In genomic region chr1:167328762-167329483, GRCh38 we compare ENCODE assay signal across 8 cellular contexts.
DNase-seq lines count a peak whose midpoint lies in the region; ATAC-seq lines count a peak whose summit lies in the region.

No MANE protein-coding gene starts in this region.

- peak; percentile 40 for ATAC-seq in stimulated activated naive CD8-positive, alpha-beta T cell treated with anti-CD3 and anti-CD28 coated beads, Interleukin-15, Interleukin-2, amounts not matched to agents 100 U/mL and 50 U/mL, for 24 hours
- ATAC-seq in stimulated activated naive CD8-positive, alpha-beta T cell treated with anti-CD3 and anti-CD28 coated beads, Interleukin-15, amount 100 ng/mL, for 72 hours: no peak
- ATAC-seq in HG03108 (IDR thresholded peaks at IDR 0.05; ENCODE audit: unreplicated experiment): peak; percentile 60
- ATAC-seq in activated T-cell treated with anti-CD3 and anti-CD28 coated beads, Interleukin-2, amount 50 U/mL, for 72 hours (replicated peaks in 1 of 2): no peak

- in situ Hi-C loops in GM23248 (cut with MboI): no loop called here

- DNase-seq in stimulated activated naive CD8-positive, alpha-beta T cell treated with anti-CD3 and anti-CD28 coated beads, Interleukin-15, Interleukin-2, amounts not matched to agents 100 U/mL and 50 U/mL, for 24 hours: peak; percentile 14
- DNase-seq in stimulated activated naive CD8-positive, alpha-beta T cell treated with anti-CD3 and anti-CD28 coated beads, Interleukin-15, amount 100 ng/mL, for 72 hours: no peak
- DNase-seq in SKM-1 treated with dmso at 0.1 percent for 144 hours (lab: John Stamatoyannopoulos, UW; ENCODE audit: unreplicated experiment): peak; percentile 98
- DNase-seq in middle frontal gyrus (ENCODE audit: extremely low spot score, low spot score): peak; percentile 60
- no peak for DNase-seq in immature natural killer cell
- DNase-seq in activated T-cell treated with anti-CD3 and anti-CD28 coated beads, Interleukin-2, amount 50 U/mL, for 72 hours: no peak
- no peak for DNase-seq in GM23248

- peaks cover 36% of the 10 kb centered on the region for H3K4me1 Mint-ChIP-seq in stimulated activated naive CD8-positive, alpha-beta T cell treated with anti-CD3 and anti-CD28 coated beads, Interleukin-15, amount 100 ng/mL, for 72 hours
- H3K4me1 Mint-ChIP-seq in immature natural killer cell: peaks cover 6 to 28% of the 10 kb centered on the region in 2 donors
- H3K4me1 Mint-ChIP-seq in activated T-cell treated with anti-CD3 and anti-CD28 coated beads, Interleukin-2, amount 50 U/mL, for 72 hours (ENCODE audit: low read depth): peaks cover 22% of the 10 kb centered on the region

- H3K36me3 ChIP-seq in GM23248 (ENCODE audit: low read depth): no peaks in the 10 kb centered on the region

- no peak overlapping the region for H3K9ac ChIP-seq in GM23248

- no peaks in the 10 kb centered on the region for H3F3A ChIP-seq in GM23248 (ENCODE audit: insufficient read depth)

- H3K27me3 ChIP-seq in GM23248 (replicated peaks; ENCODE audit: insufficient read depth): no peaks in the 10 kb centered on the region

- 0 out of 2 replicates have a peak, but pooled peaks cover 7% of the 10 kb centered on the region for H3K4me1 ChIP-seq in GM23248 (ENCODE audit: insufficient read depth)

- H3K79me2 ChIP-seq in GM23248 (ENCODE audit: insufficient read depth): peaks cover 7% of the 10 kb centered on the region; the same call in 1 of the 2 replicates

- WGBS in GM23248 (ENCODE audit: low coverage in 1 of 2, low lambda C conversion rate in 2 of 2, missing lambda C conversion rate in 2 of 2), 2 experiments: 66 to 68% methylated on average over 9 of the region's 9 CpGs

- no peaks in the 10 kb centered on the region for H3K27me3 Mint-ChIP-seq in stimulated activated naive CD8-positive, alpha-beta T cell treated with anti-CD3 and anti-CD28 coated beads, Interleukin-15, amount 100 ng/mL, for 72 hours
- peaks cover 0 to 2% (median 0%) of the 10 kb centered on the region in 3 donors for H3K27me3 Mint-ChIP-seq in immature natural killer cell (ENCODE audit: low read depth in 3 of 3)
- H3K27me3 Mint-ChIP-seq in activated T-cell treated with anti-CD3 and anti-CD28 coated beads, Interleukin-2, amount 50 U/mL, for 72 hours (ENCODE audit: low read depth): no peaks in the 10 kb centered on the region

- H3K27ac Mint-ChIP-seq in stimulated activated naive CD8-positive, alpha-beta T cell treated with anti-CD3 and anti-CD28 coated beads, Interleukin-15, amount 100 ng/mL, for 72 hours: no peak overlapping the region
- no peak overlapping the region for H3K27ac Mint-ChIP-seq in immature natural killer cell
- H3K27ac Mint-ChIP-seq in activated T-cell treated with anti-CD3 and anti-CD28 coated beads, Interleukin-2, amount 50 U/mL, for 72 hours: no peak overlapping the region

- no peak overlapping the region for H2AFZ ChIP-seq in GM23248

- H3K36me3 Mint-ChIP-seq in immature natural killer cell: peaks cover 23 to 31% (median 28%) of the 10 kb centered on the region in 3 donors
- peaks cover 6 to 14% of the 10 kb centered on the region in 2 donors for H3K36me3 Mint-ChIP-seq in activated T-cell treated with anti-CD3 and anti-CD28 coated beads, Interleukin-2, amount 50 U/mL, for 72 hours (ENCODE audit: insufficient read depth in 2 of 2)

- no peaks in the 10 kb centered on the region for H3K9me3 ChIP-seq in GM23248 (ENCODE audit: low read depth)

- no peak overlapping the region for H3K27ac ChIP-seq in GM23248

- peaks cover 0 to 12% of the 10 kb centered on the region in 2 donors for H3K9me3 Mint-ChIP-seq in stimulated activated naive CD8-positive, alpha-beta T cell treated with anti-CD3 and anti-CD28 coated beads, Interleukin-15, amount 100 ng/mL, for 72 hours
- H3K9me3 Mint-ChIP-seq in immature natural killer cell: peaks cover 0 to 9% (median 8%) of the 10 kb centered on the region in 6 donors
- peaks cover 2 to 3% of the 10 kb centered on the region in 2 donors for H3K9me3 Mint-ChIP-seq in activated T-cell treated with anti-CD3 and anti-CD28 coated beads, Interleukin-2, amount 50 U/mL, for 72 hours

- H3K9me2 ChIP-seq in GM23248 (ENCODE audit: insufficient read depth): no peaks in the 10 kb centered on the region

- H3K4me3 Mint-ChIP-seq in stimulated activated naive CD8-positive, alpha-beta T cell treated with anti-CD3 and anti-CD28 coated beads, Interleukin-15, amount 100 ng/mL, for 72 hours: no peak overlapping the region
- H3K4me3 Mint-ChIP-seq in immature natural killer cell: no peak overlapping the region
- no peak overlapping the region for H3K4me3 Mint-ChIP-seq in activated T-cell treated with anti-CD3 and anti-CD28 coated beads, Interleukin-2, amount 50 U/mL, for 72 hours

- H3K4me2 ChIP-seq in GM23248 (ENCODE audit: unreplicated experiment): no peak overlapping the region

- H4K20me1 ChIP-seq in GM23248 (ENCODE audit: insufficient read depth): no peaks in the 10 kb centered on the region

- no peak overlapping the region for H3K4me3 ChIP-seq in GM23248

Comparison
In these comparisons a context has a peak if more than half of its experiments do, and no peak if none do; other contexts are left out.
1. ATAC-seq: peak in stimulated activated naive CD8-positive, alpha-beta T cell treated with anti-CD3 and anti-CD28 coated beads, Interleukin-15, Interleukin-2, amounts not matched to agents 100 U/mL and 50 U/mL, for 24 hours (single experiment) and HG03108 (single experiment); none in stimulated activated naive CD8-positive, alpha-beta T cell treated with anti-CD3 and anti-CD28 coated beads, Interleukin-15, amount 100 ng/mL, for 72 hours (single experiment) and activated T-cell treated with anti-CD3 and anti-CD28 coated beads, Interleukin-2, amount 50 U/mL, for 72 hours (0 of 2).
2. DNase-seq: peak in stimulated activated naive CD8-positive, alpha-beta T cell treated with anti-CD3 and anti-CD28 coated beads, Interleukin-15, Interleukin-2, amounts not matched to agents 100 U/mL and 50 U/mL, for 24 hours (single experiment), SKM-1 treated with dmso at 0.1 percent for 144 hours (single experiment) and middle frontal gyrus (single experiment); none in stimulated activated naive CD8-positive, alpha-beta T cell treated with anti-CD3 and anti-CD28 coated beads, Interleukin-15, amount 100 ng/mL, for 72 hours (0 of 2), immature natural killer cell (0 of 3), activated T-cell treated with anti-CD3 and anti-CD28 coated beads, Interleukin-2, amount 50 U/mL, for 72 hours (0 of 2) and GM23248 (single experiment).